In genomic region chr22:49642331-49642730, GRCh38 we compare ENCODE assay signal across 2 cellular contexts.
TF ChIP-seq lines count a peak whose summit lies in the region.

No MANE protein-coding gene starts in this region.

TF ChIP-seq in endothelial cell of umbilical vein, 7 proteins besides CTCF, POLR2A, EP300 and RAD21 (continued from another document):
- TF ChIP-seq MAX (IDR thresholded peaks at IDR 0.05; ENCODE audit: insufficient read depth, insufficient read length) (no peak), JUN (IDR thresholded peaks at IDR 0.05; ENCODE audit: borderline replicate concordance, insufficient read depth, insufficient read length, low read depth) (no peak), MYC (IDR thresholded peaks at IDR 0.05; ENCODE audit: low read depth, low read length) (no peak), EZH2 (IDR thresholded peaks at IDR 0.05; ENCODE audit: borderline replicate concordance, low read depth, low read length, severe bottlenecking) (no peak), GATA2 (IDR thresholded peaks at IDR 0.05; ENCODE audit: insufficient read depth, insufficient read length, low read depth, low read length) (no peak), FOS (IDR thresholded peaks at IDR 0.05; ENCODE audit: borderline replicate concordance, insufficient read depth, low read length) (no peak)

TF ChIP-seq in GM23338, 12 proteins besides CTCF, POLR2A, EP300 and RAD21:
- TF ChIP-seq ETS1 (IDR thresholded peaks at IDR 0.05) (no peak), EZH2 (IDR thresholded peaks at IDR 0.05; ENCODE audit: low read depth, unreplicated experiment) (no peak), NANOG (IDR thresholded peaks at IDR 0.05; ENCODE audit: borderline replicate concordance) (no peak), ZNF114 (CRISPR knock-in tag; IDR thresholded peaks at IDR 0.05) (no peak)
